15 cellular contexts compared by ENCODE assay signal in the genomic region with DNA sequence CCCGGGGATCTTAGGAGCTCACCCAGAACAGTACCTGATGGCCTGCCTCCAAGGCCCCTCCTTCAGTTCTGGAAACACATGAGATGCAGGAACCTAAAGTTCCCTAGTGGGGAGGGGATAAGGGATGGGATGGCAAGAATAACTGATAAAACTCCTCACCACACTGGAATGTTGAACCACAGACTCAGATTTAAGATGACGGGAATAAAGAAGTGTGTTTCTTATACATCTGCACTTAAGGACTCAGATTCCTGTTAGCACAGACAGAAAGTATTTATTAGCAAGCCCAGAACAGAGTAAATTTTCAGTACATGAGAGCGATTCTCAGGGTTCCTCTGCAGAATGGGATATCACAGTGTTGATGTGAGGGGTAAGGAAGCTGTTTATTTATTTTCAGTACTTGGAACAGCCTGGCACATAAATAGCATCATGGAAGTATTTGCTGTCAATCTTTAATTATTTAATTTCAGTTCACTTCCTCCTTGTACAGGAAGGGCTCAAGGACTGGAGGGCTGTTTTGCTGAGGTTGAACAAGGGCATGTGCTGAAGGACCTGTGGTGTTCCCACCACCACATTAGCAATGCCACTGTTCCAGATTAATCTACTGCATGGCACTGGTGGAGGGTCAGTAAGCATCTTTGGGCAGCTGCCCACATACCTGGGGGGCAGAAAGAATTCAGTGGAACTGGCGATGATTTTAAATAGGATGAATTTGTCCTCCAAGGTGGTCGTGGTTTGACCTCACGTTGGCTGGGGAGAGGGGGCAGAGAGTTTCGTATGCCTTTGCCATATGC.
DNase-seq lines count a peak whose midpoint lies in the region; ATAC-seq and TF ChIP-seq lines count a peak whose summit lies in the region.
"Had no signal": no experiment of that assay in that cellular context is flagged by ENCODE, and none has a peak within 500 bp of the region (broad histone marks: within the 10 kb centered on the region; RNA-seq: fewer than 3 reads in every experiment).

No MANE protein-coding gene starts in this region.

- H2AFZ ChIP-seq in mesenchymal stem cell (ENCODE audit: low read depth, low read length) = no peak overlapping the region

- H4K8ac ChIP-seq in mesenchymal stem cell (ENCODE audit: low read length) = peak overlapping the region; percentile 81

- CTCF ChIA-PET in AG04450 (lab: Charles Lee) = no interaction called here

- H3K79me1 ChIP-seq in mesenchymal stem cell (replicated peaks; ENCODE audit: low read length, poor library complexity, severe bottlenecking) = no peaks in the 10 kb centered on the region

- POLR2A ChIA-PET in AG04450 (lab: Yijun Ruan, JAX) = no interaction called here

- H3K4me3 ChIP-seq in AG04450 (ENCODE audit: low read depth, low read length) (no peak overlapping the region), astrocyte of the spinal cord (ENCODE audit: low read depth, low read length) (no peak overlapping the region), mesenchymal stem cell (ENCODE audit: insufficient read depth in 1 of 2, low read depth in 1 of 2, low read length in 2 of 2) (no peak overlapping the region), right lobe of liver (no peak overlapping the region)
- H3K4me3 ChIP-seq: adrenal gland, ovary had no signal

- no peak overlapping the region for H3K4me2 ChIP-seq in mesenchymal stem cell (ENCODE audit: low read length, poor library complexity, severe bottlenecking)

- peak overlapping the region; percentile 26 for H2BK5ac ChIP-seq in mesenchymal stem cell (ENCODE audit: low read depth, low read length, poor library complexity, severe bottlenecking)

- peak overlapping the region; percentile 83 for H2BK15ac ChIP-seq in mesenchymal stem cell (ENCODE audit: low read depth, poor library complexity, severe bottlenecking)

- H3K4ac ChIP-seq in mesenchymal stem cell (ENCODE audit: low read depth in 1 of 2, low read length in 2 of 2) = peak overlapping the region; percentile 96 to 98

- H3K14ac ChIP-seq in mesenchymal stem cell (ENCODE audit: low read length in 2 of 2) = peak overlapping the region in 1 of 2 experiments; percentile 92

- peak overlapping the region; percentile 59 for H2AK5ac ChIP-seq in mesenchymal stem cell (ENCODE audit: low read length, severe bottlenecking)

- in situ Hi-C loops in astrocyte of the spinal cord (cut with HindIII; ENCODE audit: low sequenced_read_pairs) = no loop called here

- H3K4me1 ChIP-seq in mesenchymal stem cell (ENCODE audit: control insufficient read depth, insufficient read depth, low read depth, low read length) (peaks cover 29% of the 10 kb centered on the region), right lobe of liver (no peaks in the 10 kb centered on the region)
- H3K4me1 ChIP-seq: adrenal gland had no signal

- intact Hi-C loops in right lobe of liver (cut with DNase I) = no loop called here

- ATAC-seq in GM18907 (IDR thresholded peaks at IDR 0.05; ENCODE audit: unreplicated experiment) (no peak), right lobe of liver (no peak)
- ATAC-seq: activated CD4-positive, CD25-positive, alpha-beta regulatory T cell treated with anti-CD3 and anti-CD28 coated beads, Interleukin-2, amount 50 U/mL, for 24 hours had no signal

- H3K23ac ChIP-seq in mesenchymal stem cell (ENCODE audit: low read length in 2 of 2) = peak overlapping the region in 1 of 2 experiments; percentile 10

- no peaks in the 10 kb centered on the region; the same call in 1 of the 2 replicates for H3K9me3 ChIP-seq in AG04450 (ENCODE audit: control insufficient read depth, insufficient read depth, low read length)
- no peaks in the 10 kb centered on the region for H3K9me3 ChIP-seq in mesenchymal stem cell (ENCODE audit: control insufficient read depth, low read length)
- no peaks in the 10 kb centered on the region for H3K9me3 ChIP-seq in right lobe of liver
- H3K9me3 ChIP-seq: adrenal gland, ovary had no signal

- H3K36me3 ChIP-seq in mesenchymal stem cell (ENCODE audit: control insufficient read depth in 1 of 2, insufficient read depth in 2 of 2, low read depth in 1 of 2, low read length in 2 of 2) (no peaks in the 10 kb centered on the region), right lobe of liver (no peaks in the 10 kb centered on the region)
- H3K36me3 ChIP-seq: adrenal gland, ovary had no signal

- no peak for TF ChIP-seq POLR2A in right lobe of liver (IDR thresholded peaks at IDR 0.05)

- peak overlapping the region; percentile 64 to 99 for H2BK12ac ChIP-seq in mesenchymal stem cell (ENCODE audit: low read length in 2 of 2)

- peak overlapping the region; percentile 47 for H3K27ac ChIP-seq in AG04450 (ENCODE audit: low read depth, low read length)
- peak overlapping the region; percentile 64 for H3K27ac ChIP-seq in mesenchymal stem cell (ENCODE audit: low read length, poor library complexity, severe bottlenecking)
- H3K27ac ChIP-seq in right lobe of liver = no peak overlapping the region
- H3K27ac ChIP-seq: adrenal gland, ovary had no signal

- H4K91ac ChIP-seq in mesenchymal stem cell (ENCODE audit: low read length) = peak overlapping the region; percentile 91

- H3K18ac ChIP-seq in mesenchymal stem cell (ENCODE audit: low read depth in 1 of 2, low read length in 2 of 2) = peak overlapping the region; percentile 87 to 96

- 46% methylated on average over 6 of the region's 7 CpGs for WGBS in mesenchymal stem cell
- WGBS in right lobe of liver (ENCODE audit: insufficient coverage, low coverage, low lambda C conversion rate, missing lambda C conversion rate) = 65% methylated on average over 6 of the region's 7 CpGs

- TF ChIP-seq CTCF in AG04450 (IDR thresholded peaks at IDR 0.05; ENCODE audit: low read depth, low read length) = no peak
- TF ChIP-seq CTCF in astrocyte of the spinal cord (IDR thresholded peaks at IDR 0.05; ENCODE audit: low read depth, low read length) = no peak
- TF ChIP-seq CTCF in right lobe of liver (IDR thresholded peaks at IDR 0.05) = no peak

- no peak for DNase-seq in AG04450 (ENCODE audit: low read depth, low spot score)
- peak; percentile 26 for DNase-seq in HT1080 (ENCODE audit: low read depth)
- DNase-seq in astrocyte of the spinal cord (ENCODE audit: low read depth, low spot score) = peak; percentile 65
- peak; percentile 90 for DNase-seq in mesenchymal stem cell
- DNase-seq in 8988T = no peak
- no peak for DNase-seq in activated T-cell treated with anti-CD3 and anti-CD28 coated beads for 4 hours
- DNase-seq in right lobe of liver = no peak
- DNase-seq: dermis blood vessel endothelial cell, GOT3, NCI-H1436 treated with DMSO at 0.1 percent for 48 hours, NCI-H510A treated with DMSO at 0.1 percent for 48 hours, ovary had no signal

- H2BK120ac ChIP-seq in mesenchymal stem cell (ENCODE audit: low read depth, low read length) = peak overlapping the region; percentile 84

- H3K27me3 ChIP-seq in AG04450 (ENCODE audit: control insufficient read depth, insufficient read depth, low read length) (no peaks in the 10 kb centered on the region), mesenchymal stem cell (ENCODE audit: control insufficient read depth in 1 of 2, insufficient read depth in 1 of 2, low read length in 2 of 2) (peaks cover 0 to 27% of the 10 kb centered on the region in 2 experiments), right lobe of liver (no peaks in the 10 kb centered on the region)
- H3K27me3 ChIP-seq: adrenal gland, ovary had no signal

- no peak overlapping the region for H3K9ac ChIP-seq in mesenchymal stem cell (ENCODE audit: low read length)

Comparison
In these comparisons a context has a peak if more than half of its experiments do, and no peak if none do; other contexts are left out.
1. DNase-seq: peak in HT1080 (single experiment), astrocyte of the spinal cord (single experiment) and mesenchymal stem cell (single experiment); none in AG04450 (single experiment), 8988T (single experiment), activated T-cell treated with anti-CD3 and anti-CD28 coated beads for 4 hours (single experiment) and right lobe of liver (0 of 3).
2. H3K27ac ChIP-seq: peak in AG04450 (single experiment) and mesenchymal stem cell (single experiment); none in right lobe of liver (0 of 3).